1 cellular context compared by ENCODE assay signal in the genomic region with DNA sequence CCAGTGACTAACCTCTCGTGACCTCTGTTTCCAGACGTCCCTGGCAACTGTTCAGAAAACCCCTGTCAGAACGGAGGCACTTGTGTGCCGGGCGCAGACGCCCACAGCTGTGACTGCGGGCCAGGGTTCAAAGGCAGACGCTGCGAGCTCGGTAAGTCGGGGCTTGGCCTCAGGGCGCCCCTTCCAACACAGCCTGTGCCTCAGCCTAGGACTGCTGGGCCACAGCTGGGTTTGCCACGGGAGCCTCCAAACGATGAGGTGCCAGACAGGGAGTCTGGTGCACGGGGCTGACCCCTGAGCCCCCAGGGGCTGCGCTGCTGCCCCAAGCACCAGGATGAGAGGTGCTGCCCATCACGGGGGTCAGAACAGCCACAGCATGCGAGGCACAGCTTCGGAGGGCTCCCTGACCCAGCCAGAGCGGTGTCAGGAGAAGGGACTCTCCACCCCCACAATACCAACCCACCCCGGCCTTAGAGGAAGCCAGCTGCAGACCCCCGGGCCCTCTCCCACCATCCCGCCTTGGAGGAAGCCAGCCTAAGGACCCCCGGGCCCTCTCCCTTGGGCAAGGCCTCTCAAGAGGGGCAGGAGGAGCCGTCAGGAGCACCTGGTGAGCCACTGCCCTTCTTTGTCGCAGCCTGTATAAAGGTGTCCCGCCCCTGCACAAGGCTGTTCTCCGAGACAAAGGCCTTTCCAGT.
TF ChIP-seq lines count a peak whose summit lies in the region.

No MANE protein-coding gene starts in this region.

TF ChIP-seq in HepG2, 621 proteins besides CTCF, POLR2A, EP300 and RAD21 (continued from another document and continues in another):
- no peak for TF ChIP-seq AGO1 (IDR thresholded peaks at IDR 0.05; ENCODE audit: low read depth, low read length, poor library complexity, severe bottlenecking)
- TF ChIP-seq MEIS2 (CRISPR knock-in tag; IDR thresholded peaks at IDR 0.05), result no peak
- TF ChIP-seq, protein P1, sequence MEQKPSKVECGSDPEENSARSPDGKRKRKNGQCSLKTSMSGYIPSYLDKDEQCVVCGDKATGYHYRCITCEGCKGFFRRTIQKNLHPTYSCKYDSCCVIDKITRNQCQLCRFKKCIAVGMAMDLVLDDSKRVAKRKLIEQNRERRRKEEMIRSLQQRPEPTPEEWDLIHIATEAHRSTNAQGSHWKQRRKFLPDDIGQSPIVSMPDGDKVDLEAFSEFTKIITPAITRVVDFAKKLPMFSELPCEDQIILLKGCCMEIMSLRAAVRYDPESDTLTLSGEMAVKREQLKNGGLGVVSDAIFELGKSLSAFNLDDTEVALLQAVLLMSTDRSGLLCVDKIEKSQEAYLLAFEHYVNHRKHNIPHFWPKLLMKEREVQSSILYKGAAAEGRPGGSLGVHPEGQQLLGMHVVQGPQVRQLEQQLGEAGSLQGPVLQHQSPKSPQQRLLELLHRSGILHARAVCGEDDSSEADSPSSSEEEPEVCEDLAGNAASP (CRISPR knock-in tag; IDR thresholded peaks at IDR 0.05; ENCODE audit: borderline replicate concordance), result peak; percentile 10; the same call in 1 of the 2 replicates
- no peak for TF ChIP-seq GABPA (IDR thresholded peaks at IDR 0.05; ENCODE audit: low read depth, low read length)
- TF ChIP-seq GABPA (CRISPR knock-in tag; IDR thresholded peaks at IDR 0.05; ENCODE audit: low read depth), result no peak
- no peak for TF ChIP-seq HDAC1 (CRISPR knock-in tag; IDR thresholded peaks at IDR 0.05)
- peak; percentile 48; the same call in 1 of the 2 replicates for TF ChIP-seq ZNF629 (CRISPR knock-in tag; conservative IDR thresholded peaks at IDR 0.05)
- TF ChIP-seq, protein P2, sequence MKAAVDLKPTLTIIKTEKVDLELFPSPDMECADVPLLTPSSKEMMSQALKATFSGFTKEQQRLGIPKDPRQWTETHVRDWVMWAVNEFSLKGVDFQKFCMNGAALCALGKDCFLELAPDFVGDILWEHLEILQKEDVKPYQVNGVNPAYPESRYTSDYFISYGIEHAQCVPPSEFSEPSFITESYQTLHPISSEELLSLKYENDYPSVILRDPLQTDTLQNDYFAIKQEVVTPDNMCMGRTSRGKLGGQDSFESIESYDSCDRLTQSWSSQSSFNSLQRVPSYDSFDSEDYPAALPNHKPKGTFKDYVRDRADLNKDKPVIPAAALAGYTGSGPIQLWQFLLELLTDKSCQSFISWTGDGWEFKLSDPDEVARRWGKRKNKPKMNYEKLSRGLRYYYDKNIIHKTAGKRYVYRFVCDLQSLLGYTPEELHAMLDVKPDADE (CRISPR knock-in tag; IDR thresholded peaks at IDR 0.05), result 0 out of 2 replicates have a peak, but pooled peaks have one; percentile 49
- TF ChIP-seq, protein P3, sequence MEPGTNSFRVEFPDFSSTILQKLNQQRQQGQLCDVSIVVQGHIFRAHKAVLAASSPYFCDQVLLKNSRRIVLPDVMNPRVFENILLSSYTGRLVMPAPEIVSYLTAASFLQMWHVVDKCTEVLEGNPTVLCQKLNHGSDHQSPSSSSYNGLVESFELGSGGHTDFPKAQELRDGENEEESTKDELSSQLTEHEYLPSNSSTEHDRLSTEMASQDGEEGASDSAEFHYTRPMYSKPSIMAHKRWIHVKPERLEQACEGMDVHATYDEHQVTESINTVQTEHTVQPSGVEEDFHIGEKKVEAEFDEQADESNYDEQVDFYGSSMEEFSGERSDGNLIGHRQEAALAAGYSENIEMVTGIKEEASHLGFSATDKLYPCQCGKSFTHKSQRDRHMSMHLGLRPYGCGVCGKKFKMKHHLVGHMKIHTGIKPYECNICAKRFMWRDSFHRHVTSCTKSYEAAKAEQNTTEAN (CRISPR knock-in tag; conservative IDR thresholded peaks at IDR 0.05), result no peak
- TF ChIP-seq ZNF367 (CRISPR knock-in tag; IDR thresholded peaks at IDR 0.05; ENCODE audit: borderline replicate concordance), result no peak
- TF ChIP-seq ZNF335 (CRISPR knock-in tag; IDR thresholded peaks at IDR 0.05), result no peak
- TF ChIP-seq, protein P4, sequence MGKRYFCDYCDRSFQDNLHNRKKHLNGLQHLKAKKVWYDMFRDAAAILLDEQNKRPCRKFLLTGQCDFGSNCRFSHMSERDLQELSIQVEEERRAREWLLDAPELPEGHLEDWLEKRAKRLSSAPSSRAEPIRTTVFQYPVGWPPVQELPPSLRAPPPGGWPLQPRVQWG (CRISPR knock-in tag; IDR thresholded peaks at IDR 0.05; ENCODE audit: borderline replicate concordance, low read depth), result no peak
- TF ChIP-seq ZNF83 (CRISPR knock-in tag; IDR thresholded peaks at IDR 0.05; ENCODE audit: borderline replicate concordance), result no peak
- TF ChIP-seq AGO2 (optimal IDR thresholded peaks at IDR 0.05; ENCODE audit: low read depth, low read length), result peak; percentile 92
- TF ChIP-seq ZNF557 (CRISPR knock-in tag; IDR thresholded peaks at IDR 0.05), result no peak
- TF ChIP-seq HOXA3 (CRISPR knock-in tag; IDR thresholded peaks at IDR 0.05), result 0 out of 2 replicates have a peak, but pooled peaks have one; percentile 29
- TF ChIP-seq GZF1 (CRISPR knock-in tag; IDR thresholded peaks at IDR 0.05), result no peak
- TF ChIP-seq ZNF766 (CRISPR knock-in tag; IDR thresholded peaks at IDR 0.05; ENCODE audit: borderline replicate concordance), result 0 out of 2 replicates have a peak, but pooled peaks have one; percentile 38
- no peak for TF ChIP-seq KLF6 (CRISPR knock-in tag; IDR thresholded peaks at IDR 0.05)
- TF ChIP-seq, protein P5, sequence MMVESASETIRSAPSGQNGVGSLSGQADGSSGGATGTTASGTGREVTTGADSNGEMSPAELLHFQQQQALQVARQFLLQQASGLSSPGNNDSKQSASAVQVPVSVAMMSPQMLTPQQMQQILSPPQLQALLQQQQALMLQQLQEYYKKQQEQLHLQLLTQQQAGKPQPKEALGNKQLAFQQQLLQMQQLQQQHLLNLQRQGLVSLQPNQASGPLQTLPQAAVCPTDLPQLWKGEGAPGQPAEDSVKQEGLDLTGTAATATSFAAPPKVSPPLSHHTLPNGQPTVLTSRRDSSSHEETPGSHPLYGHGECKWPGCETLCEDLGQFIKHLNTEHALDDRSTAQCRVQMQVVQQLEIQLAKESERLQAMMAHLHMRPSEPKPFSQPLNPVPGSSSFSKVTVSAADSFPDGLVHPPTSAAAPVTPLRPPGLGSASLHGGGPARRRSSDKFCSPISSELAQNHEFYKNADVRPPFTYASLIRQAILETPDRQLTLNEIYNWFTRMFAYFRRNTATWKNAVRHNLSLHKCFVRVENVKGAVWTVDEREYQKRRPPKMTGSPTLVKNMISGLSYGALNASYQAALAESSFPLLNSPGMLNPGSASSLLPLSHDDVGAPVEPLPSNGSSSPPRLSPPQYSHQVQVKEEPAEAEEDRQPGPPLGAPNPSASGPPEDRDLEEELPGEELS (CRISPR knock-in tag; IDR thresholded peaks at IDR 0.05), result 0 out of 2 replicates have a peak, but pooled peaks have one; percentile 25
- TF ChIP-seq, protein P6, sequence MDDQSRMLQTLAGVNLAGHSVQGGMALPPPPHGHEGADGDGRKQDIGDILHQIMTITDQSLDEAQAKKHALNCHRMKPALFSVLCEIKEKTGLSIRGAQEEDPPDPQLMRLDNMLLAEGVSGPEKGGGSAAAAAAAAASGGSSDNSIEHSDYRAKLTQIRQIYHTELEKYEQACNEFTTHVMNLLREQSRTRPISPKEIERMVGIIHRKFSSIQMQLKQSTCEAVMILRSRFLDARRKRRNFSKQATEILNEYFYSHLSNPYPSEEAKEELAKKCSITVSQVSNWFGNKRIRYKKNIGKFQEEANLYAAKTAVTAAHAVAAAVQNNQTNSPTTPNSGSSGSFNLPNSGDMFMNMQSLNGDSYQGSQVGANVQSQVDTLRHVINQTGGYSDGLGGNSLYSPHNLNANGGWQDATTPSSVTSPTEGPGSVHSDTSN (CRISPR knock-in tag; IDR thresholded peaks at IDR 0.05; ENCODE audit: borderline replicate concordance), result no peak
- no peak for TF ChIP-seq ZNF562 (CRISPR knock-in tag; IDR thresholded peaks at IDR 0.05; ENCODE audit: borderline replicate concordance)
- TF ChIP-seq ZFP90 (CRISPR knock-in tag; IDR thresholded peaks at IDR 0.05; ENCODE audit: borderline replicate concordance), result peak; percentile 58; the same call in 1 of the 2 replicates
- TF ChIP-seq ZNF746 (CRISPR knock-in tag; IDR thresholded peaks at IDR 0.05), result no peak
- TF ChIP-seq EEA1 (CRISPR knock-in tag; IDR thresholded peaks at IDR 0.05; ENCODE audit: borderline replicate concordance), result no peak
- TF ChIP-seq ZEB1 (IDR thresholded peaks at IDR 0.05; ENCODE audit: insufficient replicate concordance, low read depth), result no peak
- TF ChIP-seq ZFYVE20 (CRISPR knock-in tag; IDR thresholded peaks at IDR 0.05; ENCODE audit: borderline replicate concordance, low read depth), result 0 out of 2 replicates have a peak, but pooled peaks have one; percentile 37
- no peak for TF ChIP-seq POGZ (CRISPR knock-in tag; IDR thresholded peaks at IDR 0.05)
- no peak; the same call in 1 of the 2 replicates for TF ChIP-seq ZNF724P (CRISPR knock-in tag; IDR thresholded peaks at IDR 0.05; ENCODE audit: borderline replicate concordance)
- TF ChIP-seq ZNF234 (CRISPR knock-in tag; conservative IDR thresholded peaks at IDR 0.05), result no peak
- 0 out of 2 replicates have a peak, but pooled peaks have one; percentile 31 for TF ChIP-seq RXRA (CRISPR knock-in tag; IDR thresholded peaks at IDR 0.05)
- TF ChIP-seq, protein P7, sequence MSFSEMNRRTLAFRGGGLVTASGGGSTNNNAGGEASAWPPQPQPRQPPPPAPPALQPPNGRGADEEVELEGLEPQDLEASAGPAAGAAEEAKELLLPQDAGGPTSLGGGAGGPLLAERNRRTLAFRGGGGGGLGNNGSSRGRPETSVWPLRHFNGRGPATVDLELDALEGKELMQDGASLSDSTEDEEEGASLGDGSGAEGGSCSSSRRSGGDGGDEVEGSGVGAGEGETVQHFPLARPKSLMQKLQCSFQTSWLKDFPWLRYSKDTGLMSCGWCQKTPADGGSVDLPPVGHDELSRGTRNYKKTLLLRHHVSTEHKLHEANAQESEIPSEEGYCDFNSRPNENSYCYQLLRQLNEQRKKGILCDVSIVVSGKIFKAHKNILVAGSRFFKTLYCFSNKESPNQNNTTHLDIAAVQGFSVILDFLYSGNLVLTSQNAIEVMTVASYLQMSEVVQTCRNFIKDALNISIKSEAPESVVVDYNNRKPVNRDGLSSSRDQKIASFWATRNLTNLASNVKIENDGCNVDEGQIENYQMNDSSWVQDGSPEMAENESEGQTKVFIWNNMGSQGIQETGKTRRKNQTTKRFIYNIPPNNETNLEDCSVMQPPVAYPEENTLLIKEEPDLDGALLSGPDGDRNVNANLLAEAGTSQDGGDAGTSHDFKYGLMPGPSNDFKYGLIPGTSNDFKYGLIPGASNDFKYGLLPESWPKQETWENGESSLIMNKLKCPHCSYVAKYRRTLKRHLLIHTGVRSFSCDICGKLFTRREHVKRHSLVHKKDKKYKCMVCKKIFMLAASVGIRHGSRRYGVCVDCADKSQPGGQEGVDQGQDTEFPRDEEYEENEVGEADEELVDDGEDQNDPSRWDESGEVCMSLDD (CRISPR knock-in tag; IDR thresholded peaks at IDR 0.05; ENCODE audit: borderline replicate concordance), result peak; percentile 64; the same call in 1 of the 2 replicates
- peak; percentile 49; the same call in 1 of the 2 replicates for TF ChIP-seq ZNF777 (CRISPR knock-in tag; IDR thresholded peaks at IDR 0.05)
- TF ChIP-seq, protein P8, sequence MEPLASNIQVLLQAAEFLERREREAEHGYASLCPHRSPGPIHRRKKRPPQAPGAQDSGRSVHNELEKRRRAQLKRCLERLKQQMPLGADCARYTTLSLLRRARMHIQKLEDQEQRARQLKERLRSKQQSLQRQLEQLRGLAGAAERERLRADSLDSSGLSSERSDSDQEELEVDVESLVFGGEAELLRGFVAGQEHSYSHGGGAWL (CRISPR knock-in tag; IDR thresholded peaks at IDR 0.05), result no peak
- no peak for TF ChIP-seq SYNCRIP (IDR thresholded peaks at IDR 0.05; ENCODE audit: insufficient read depth, low read depth, low read length)
- peak; percentile 47; the same call in 1 of the 2 replicates for TF ChIP-seq NR2F6 (IDR thresholded peaks at IDR 0.05)
- TF ChIP-seq NR2F6 (CRISPR knock-in tag; IDR thresholded peaks at IDR 0.05), result 0 out of 2 replicates have a peak, but pooled peaks have one; percentile 7
- TF ChIP-seq, protein P9, sequence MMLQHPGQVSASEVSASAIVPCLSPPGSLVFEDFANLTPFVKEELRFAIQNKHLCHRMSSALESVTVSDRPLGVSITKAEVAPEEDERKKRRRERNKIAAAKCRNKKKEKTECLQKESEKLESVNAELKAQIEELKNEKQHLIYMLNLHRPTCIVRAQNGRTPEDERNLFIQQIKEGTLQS (CRISPR knock-in tag; IDR thresholded peaks at IDR 0.05), result no peak
- TF ChIP-seq ZNF713 (CRISPR knock-in tag; IDR thresholded peaks at IDR 0.05), result no peak
- TF ChIP-seq, protein P10, sequence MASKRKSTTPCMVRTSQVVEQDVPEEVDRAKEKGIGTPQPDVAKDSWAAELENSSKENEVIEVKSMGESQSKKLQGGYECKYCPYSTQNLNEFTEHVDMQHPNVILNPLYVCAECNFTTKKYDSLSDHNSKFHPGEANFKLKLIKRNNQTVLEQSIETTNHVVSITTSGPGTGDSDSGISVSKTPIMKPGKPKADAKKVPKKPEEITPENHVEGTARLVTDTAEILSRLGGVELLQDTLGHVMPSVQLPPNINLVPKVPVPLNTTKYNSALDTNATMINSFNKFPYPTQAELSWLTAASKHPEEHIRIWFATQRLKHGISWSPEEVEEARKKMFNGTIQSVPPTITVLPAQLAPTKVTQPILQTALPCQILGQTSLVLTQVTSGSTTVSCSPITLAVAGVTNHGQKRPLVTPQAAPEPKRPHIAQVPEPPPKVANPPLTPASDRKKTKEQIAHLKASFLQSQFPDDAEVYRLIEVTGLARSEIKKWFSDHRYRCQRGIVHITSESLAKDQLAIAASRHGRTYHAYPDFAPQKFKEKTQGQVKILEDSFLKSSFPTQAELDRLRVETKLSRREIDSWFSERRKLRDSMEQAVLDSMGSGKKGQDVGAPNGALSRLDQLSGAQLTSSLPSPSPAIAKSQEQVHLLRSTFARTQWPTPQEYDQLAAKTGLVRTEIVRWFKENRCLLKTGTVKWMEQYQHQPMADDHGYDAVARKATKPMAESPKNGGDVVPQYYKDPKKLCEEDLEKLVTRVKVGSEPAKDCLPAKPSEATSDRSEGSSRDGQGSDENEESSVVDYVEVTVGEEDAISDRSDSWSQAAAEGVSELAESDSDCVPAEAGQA (IDR thresholded peaks at IDR 0.05; ENCODE audit: low read depth), result no peak
- TF ChIP-seq, protein P10 (CRISPR knock-in tag; IDR thresholded peaks at IDR 0.05; ENCODE audit: borderline replicate concordance), result no peak
